8 cellular contexts compared by ENCODE assay signal in genomic region chr18:41745166-41746049, GRCh38.
DNase-seq lines count a peak whose midpoint lies in the region; ATAC-seq and TF ChIP-seq lines count a peak whose summit lies in the region.

No MANE protein-coding gene starts in this region.

- H3K79me1 ChIP-seq in H9 (ENCODE audit: insufficient read depth, low read depth, low read length, poor library complexity, severe bottlenecking) (no peaks in the 10 kb centered on the region), trophoblast cell (ENCODE audit: low read length) (no peaks in the 10 kb centered on the region)

- peak overlapping the region in 1 of 2 experiments; percentile 43; a peak in 1 of 5 replicates for H3K4me3 Mint-ChIP-seq in H9

- CTCF ChIA-PET in SK-N-SH (lab: Yijun Ruan, JAX) = interaction anchor here (0.6 to 5.0 kb wide), 31 partner anchors 10 to 1586 kb away, joined by 3 to 18 read pairs (median 3); no protein-coding TSS in a partner anchor

- peaks cover 37 to 43% of the 10 kb centered on the region in 2 experiments for H3K4me1 Mint-ChIP-seq in H9

- H4K8ac ChIP-seq in H9 (replicated peaks; ENCODE audit: insufficient read length, low read depth, low read length) (no peak overlapping the region), trophoblast cell (ENCODE audit: low read depth, low read length) (no peak overlapping the region)

- TF ChIP-seq RAD21 in SK-N-SH (IDR thresholded peaks at IDR 0.05; ENCODE audit: low read length) = peak; percentile 98

- no peak overlapping the region for H4K5ac ChIP-seq in H9 (ENCODE audit: insufficient read length, low read depth, low read length)

- peaks cover 5% of the 10 kb centered on the region; the same call in 1 of the 2 replicates for H3K4me1 ChIP-seq in H9 (ENCODE audit: insufficient read depth, low read length)
- peaks cover 0 to 7% of the 10 kb centered on the region in 2 experiments; a peak in 2 of 4 replicates for H3K4me1 ChIP-seq in SK-N-SH (ENCODE audit: control insufficient read depth in 1 of 2, insufficient read depth in 2 of 2, low read depth in 1 of 2, low read length in 1 of 2)
- no peaks in the 10 kb centered on the region for H3K4me1 ChIP-seq in trophoblast cell (ENCODE audit: control insufficient read depth in 1 of 2, insufficient read depth in 2 of 2, low read length in 2 of 2)

- peak overlapping the region in 2 of 3 experiments; percentile 59 to 63; a peak in 3 of 7 replicates for H3K27ac Mint-ChIP-seq in H9

- H3K27ac ChIP-seq in H9 (ENCODE audit: insufficient read length, low read depth, low read length) = no peak overlapping the region
- H3K27ac ChIP-seq in SK-N-SH (ENCODE audit: low read depth in 2 of 2, low read length in 1 of 2) = peak overlapping the region in 1 of 2 experiments; percentile 69; a peak in 2 of 4 replicates
- H3K27ac ChIP-seq in trophoblast cell (ENCODE audit: low read depth, low read length) = no peak overlapping the region

- DNase-seq in GM06990 (ENCODE audit: extremely low read depth, insufficient read length) = no peak
- peak; percentile 75 for DNase-seq in H9
- DNase-seq in NCI-H1417 (lab: John Stamatoyannopoulos, UW) = peak; percentile 50 to 92 (median 79)
- DNase-seq in SK-N-SH = peak; percentile 71
- DNase-seq in fibroblast of mammary gland (ENCODE audit: low read depth) = peak; percentile 30
- peak in 1 of 2 donors; percentile 51 for DNase-seq in trophoblast cell
- no peak for DNase-seq in central memory CD4-positive, alpha-beta T cell

- H3K23me2 ChIP-seq in H9 (ENCODE audit: insufficient read length, low read depth, low read length, poor library complexity, severe bottlenecking) = no peaks in the 10 kb centered on the region

- H2AK5ac ChIP-seq in H9 (ENCODE audit: insufficient read length, low read length) (no peak overlapping the region), trophoblast cell (ENCODE audit: low read length) (no peak overlapping the region)

- H3K4me2 ChIP-seq in H9 (ENCODE audit: insufficient read depth, insufficient read length, low read length) = peak overlapping the region; percentile 5
- H3K4me2 ChIP-seq in SK-N-SH = no peak overlapping the region
- H3K4me2 ChIP-seq in trophoblast cell (ENCODE audit: low read length) = no peak overlapping the region

- POLR2A ChIA-PET in SK-N-SH (lab: Yijun Ruan, JAX) = no interaction called here

- H2BK12ac ChIP-seq in H9 (ENCODE audit: insufficient read length, low read depth, low read length) (no peak overlapping the region), trophoblast cell (ENCODE audit: low read length) (no peak overlapping the region)

- H2BK15ac ChIP-seq in H9 (ENCODE audit: low read depth, low read length) = no peak overlapping the region

- H4K20me1 ChIP-seq in H9 (ENCODE audit: control insufficient read depth, insufficient read depth, insufficient read length) = no peaks in the 10 kb centered on the region
- H4K20me1 ChIP-seq in SK-N-SH (ENCODE audit: insufficient read depth) = no peaks in the 10 kb centered on the region

- H3K4me3 ChIP-seq in GM06990 (replicated peaks; ENCODE audit: low read depth, low read length) = no peak overlapping the region
- peak overlapping the region in 1 of 2 experiments; percentile 40; a peak in 1 of 4 replicates for H3K4me3 ChIP-seq in SK-N-SH (ENCODE audit: low read depth in 2 of 2, low read length in 1 of 2)
- H3K4me3 ChIP-seq in fibroblast of mammary gland (ENCODE audit: control insufficient read depth, low read depth, low read length) = no peak overlapping the region
- H3K4me3 ChIP-seq in trophoblast cell (ENCODE audit: low read depth, low read length) = no peak overlapping the region

- H3K79me2 ChIP-seq in H9 (ENCODE audit: insufficient read depth, low read length) (no peaks in the 10 kb centered on the region), SK-N-SH (ENCODE audit: insufficient read depth) (no peaks in the 10 kb centered on the region), trophoblast cell (ENCODE audit: control insufficient read depth, insufficient read depth, low read length, poor library complexity) (no peaks in the 10 kb centered on the region)

- H3K4ac ChIP-seq in H9 (ENCODE audit: low read depth, low read length) = no peak overlapping the region
- H3K4ac ChIP-seq in trophoblast cell (ENCODE audit: low read depth, low read length) = no peak overlapping the region

- H3F3A ChIP-seq in SK-N-SH (replicated peaks; ENCODE audit: insufficient read depth) = no peaks in the 10 kb centered on the region

- H3K27me3 ChIP-seq in GM06990 (replicated peaks; ENCODE audit: control insufficient read depth, insufficient read depth, low read length) (no peaks in the 10 kb centered on the region), H9 (ENCODE audit: insufficient read depth, low read length) (no peaks in the 10 kb centered on the region), SK-N-SH (ENCODE audit: insufficient read depth) (no peaks in the 10 kb centered on the region), trophoblast cell (ENCODE audit: insufficient read depth, low read length) (no peaks in the 10 kb centered on the region)

- H3T11ph ChIP-seq in H9 (ENCODE audit: low read length) = no peak overlapping the region

- TF ChIP-seq CTCF in GM06990 (IDR thresholded peaks at IDR 0.05; ENCODE audit: insufficient read depth, low read length, poor library complexity, severe bottlenecking) (peak; percentile 65), H9 (conservative IDR thresholded peaks at IDR 0.05) (peak; percentile 89), SK-N-SH (IDR thresholded peaks at IDR 0.05) (peak; percentile 84), fibroblast of mammary gland (conservative IDR thresholded peaks at IDR 0.05; ENCODE audit: control insufficient read depth, insufficient read depth, low read depth, low read length) (peak; percentile 54)

- H2BK5ac ChIP-seq in H9 (ENCODE audit: insufficient read length, low read length) (no peak overlapping the region), trophoblast cell (ENCODE audit: low read depth, low read length, poor library complexity) (no peak overlapping the region)

- no peaks in the 10 kb centered on the region for H3K9me2 ChIP-seq in SK-N-SH

- no CpG with 5 or more reads among the region's 5 CpGs for WGBS in H9 (ENCODE audit: extremely low coverage, insufficient read length, low lambda C conversion rate)
- WGBS in SK-N-SH (ENCODE audit: low lambda C conversion rate) = 42% methylated on average over 5 of the region's 5 CpGs
- WGBS in trophoblast cell (ENCODE audit: extremely low coverage, insufficient coverage, insufficient read length) = no CpG with 5 or more reads among the region's 5 CpGs

- H3K36me3 ChIP-seq in GM06990 (ENCODE audit: control insufficient read depth, insufficient read depth, low read length) (no peaks in the 10 kb centered on the region), SK-N-SH (replicated peaks in 1 of 2; ENCODE audit: control insufficient read depth in 1 of 2, insufficient read depth in 2 of 2, low read length in 1 of 2) (no peaks in the 10 kb centered on the region), trophoblast cell (ENCODE audit: control insufficient read depth in 1 of 2, insufficient read depth in 2 of 2, low read length in 2 of 2) (no peaks in the 10 kb centered on the region)

- no peak overlapping the region for H3K18ac ChIP-seq in H9 (ENCODE audit: insufficient read length, low read depth, low read length)
- no peak overlapping the region for H3K18ac ChIP-seq in trophoblast cell (ENCODE audit: low read length)

- H3K9me3 Mint-ChIP-seq in H9 = peaks cover 0 to 3% of the 10 kb centered on the region in 2 experiments; a peak in 2 of 5 replicates

- H4K91ac ChIP-seq in H9 (ENCODE audit: insufficient read length, low read depth, low read length) (no peak overlapping the region), trophoblast cell (ENCODE audit: low read depth, low read length) (no peak overlapping the region)

- peaks cover 0 to 6% (median 3%) of the 10 kb centered on the region in 3 experiments; a peak in 3 of 7 replicates for H3K36me3 Mint-ChIP-seq in H9 (ENCODE audit: insufficient read depth in 1 of 3, low read depth in 3 of 3)

- H3K9ac ChIP-seq in H9 (ENCODE audit: extremely low read depth, insufficient read length, low read length) (no peak overlapping the region), SK-N-SH (no peak overlapping the region), trophoblast cell (ENCODE audit: low read length) (no peak overlapping the region)

- no peak for TF ChIP-seq EP300 in SK-N-SH (IDR thresholded peaks at IDR 0.05; ENCODE audit: borderline replicate concordance in 1 of 2, low read depth in 1 of 2, low read length in 1 of 2)

- H4K12ac ChIP-seq in trophoblast cell (ENCODE audit: low read depth, low read length) = no peak overlapping the region

- H3K9me3 ChIP-seq in H9 (ENCODE audit: control insufficient read depth, low read depth, low read length) (no peaks in the 10 kb centered on the region), SK-N-SH (no peaks in the 10 kb centered on the region), trophoblast cell (ENCODE audit: insufficient read depth, low read depth, low read length) (no peaks in the 10 kb centered on the region)

- H2BK20ac ChIP-seq in H9 (ENCODE audit: low read depth, low read length, poor library complexity, severe bottlenecking) = no peak overlapping the region

- H2BK120ac ChIP-seq in H9 (ENCODE audit: low read depth, low read length, poor library complexity, severe bottlenecking) = no peak overlapping the region
- no peak overlapping the region for H2BK120ac ChIP-seq in trophoblast cell (ENCODE audit: insufficient read depth, low read length, poor library complexity)

- no peak for ATAC-seq in GM21447 (IDR thresholded peaks at IDR 0.05; ENCODE audit: unreplicated experiment)

- H3K14ac ChIP-seq in H9 (ENCODE audit: insufficient read depth, low read length) = no peak overlapping the region
- H3K14ac ChIP-seq in trophoblast cell (ENCODE audit: low read length) = no peak overlapping the region

- H3K56ac ChIP-seq in H9 (ENCODE audit: insufficient read length, low read depth, low read length) = no peak overlapping the region

- no peak overlapping the region for H3K23ac ChIP-seq in H9 (ENCODE audit: insufficient read length, low read depth, low read length)
- H3K23ac ChIP-seq in trophoblast cell (ENCODE audit: low read length) = peak overlapping the region; percentile 22

- H3K27me3 Mint-ChIP-seq in H9 (ENCODE audit: low read depth) = no peaks in the 10 kb centered on the region; the same call in 1 of the 2 replicates

- no peak overlapping the region for H2AFZ ChIP-seq in H9 (ENCODE audit: low read length)
- H2AFZ ChIP-seq in SK-N-SH (ENCODE audit: low read depth) = no peak overlapping the region
- H2AFZ ChIP-seq in trophoblast cell (ENCODE audit: insufficient read depth, low read length, poor library complexity) = no peak overlapping the region

TF ChIP-seq in SK-N-SH, 30 proteins besides CTCF, POLR2A, EP300 and RAD21:
- TF ChIP-seq FOSL2 (IDR thresholded peaks at IDR 0.05; ENCODE audit: borderline replicate concordance, low read depth) (no peak), SMC3 (IDR thresholded peaks at IDR 0.05; ENCODE audit: low read depth, low read length) (peak; percentile 86)

Comparison
In these comparisons a context has a peak if more than half of its experiments do, and no peak if none do; other contexts are left out.
1. DNase-seq: peak in H9 (single experiment), NCI-H1417 (3 of 3), SK-N-SH (single experiment) and fibroblast of mammary gland (single experiment); none in GM06990 (single experiment) and central memory CD4-positive, alpha-beta T cell (single experiment).
2. Peak in every context shown above with its lines, with median percentiles within 50 percentile points of each other: CTCF ChIP-seq.